In the genomic region with DNA sequence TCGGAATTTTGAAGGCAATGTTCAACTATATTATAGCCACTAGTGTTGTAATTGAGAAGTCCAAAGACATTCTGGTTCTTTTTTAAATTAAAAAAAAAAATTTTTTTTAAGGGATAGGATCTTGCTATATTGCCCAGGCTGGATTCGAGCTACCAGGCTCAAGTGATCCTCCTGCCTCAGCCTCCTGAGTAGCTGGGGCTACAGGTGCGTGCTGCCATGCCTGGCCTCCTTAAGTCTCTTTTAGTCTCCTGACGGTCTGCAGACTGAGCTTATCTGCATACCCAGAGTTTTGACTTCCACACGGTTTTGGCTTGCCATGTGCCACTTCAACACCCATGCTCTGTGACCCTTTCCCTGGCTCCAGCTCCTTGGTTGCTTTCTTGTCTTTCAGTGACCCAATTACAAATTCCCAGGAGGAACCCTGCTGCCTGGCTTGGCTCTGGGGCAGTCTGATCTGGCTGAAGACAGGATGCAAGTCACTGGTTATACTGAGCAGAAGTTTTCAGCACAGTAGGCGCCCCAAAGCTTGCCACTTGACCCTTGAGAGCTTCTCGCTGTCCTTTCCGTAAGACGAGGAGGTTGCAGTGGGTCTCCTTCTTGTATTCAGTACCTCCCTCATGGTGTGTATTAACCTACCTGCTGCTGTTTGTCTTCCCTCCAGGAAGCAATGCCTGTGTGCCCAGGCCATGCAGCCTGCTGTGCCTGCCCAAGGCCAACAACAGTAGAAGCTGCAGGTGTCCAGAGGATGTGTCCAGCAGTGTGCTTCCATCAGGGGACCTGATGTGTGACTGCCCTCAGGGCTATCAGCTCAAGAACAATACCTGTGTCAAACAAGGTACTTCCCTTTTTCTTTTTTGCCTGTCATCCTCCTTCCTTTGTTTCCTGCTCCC, we compare ENCODE assay signal across 19 cellular contexts.
DNase-seq lines count a peak whose midpoint lies in the region; ATAC-seq and TF ChIP-seq lines count a peak whose summit lies in the region.
"Had no signal": no experiment of that assay in that cellular context is flagged by ENCODE, and none has a peak within 500 bp of the region (broad histone marks: within the 10 kb centered on the region; RNA-seq: fewer than 3 reads in every experiment).

No MANE protein-coding gene starts in this region.

- H3K27me3 ChIP-seq in left ventricle myocardium inferior (ENCODE audit: low read depth) (no peaks in the 10 kb centered on the region), endodermal cell (ENCODE audit: control insufficient read depth, insufficient read depth, low read length, poor library complexity, severe bottlenecking) (no peaks in the 10 kb centered on the region), thyroid gland (no peaks in the 10 kb centered on the region), gastroesophageal sphincter (no peaks in the 10 kb centered on the region)
- H3K27me3 ChIP-seq: heart left ventricle, upper lobe of left lung had no signal

- no peak for TF ChIP-seq POLR2A in thyroid gland (IDR thresholded peaks at IDR 0.05)
- no peak for TF ChIP-seq POLR2A in gastroesophageal sphincter (IDR thresholded peaks at IDR 0.05)

- no peaks in the 10 kb centered on the region for H3K9me3 ChIP-seq in left ventricle myocardium inferior (replicated peaks)
- no peaks in the 10 kb centered on the region for H3K9me3 ChIP-seq in endodermal cell (ENCODE audit: control insufficient read depth, low read length)
- H3K9me3 ChIP-seq in thyroid gland = no peaks in the 10 kb centered on the region
- H3K9me3 ChIP-seq in gastroesophageal sphincter = no peaks in the 10 kb centered on the region
- H3K9me3 ChIP-seq: heart left ventricle, upper lobe of left lung had no signal

- WGBS in endodermal cell (ENCODE audit: insufficient coverage in 1 of 2, insufficient read length in 1 of 2), 2 experiments = 92 to 97% methylated on average over 6 to 8 of the region's 9 CpGs
- 41 to 52% methylated on average over 9 of the region's 9 CpGs for WGBS in thyroid gland, 2 donors
- WGBS in gastroesophageal sphincter (ENCODE audit: low coverage in 1 of 2), 2 donors = 74 to 88% methylated on average over 5 to 7 of the region's 9 CpGs

- H3K36me3 Mint-ChIP-seq in endodermal cell (ENCODE audit: low read depth) = peaks cover 52% of the 10 kb centered on the region

- TF ChIP-seq EP300 in gastroesophageal sphincter (IDR thresholded peaks at IDR 0.05) = no peak

- H3K36me3 ChIP-seq in left ventricle myocardium inferior (no peaks in the 10 kb centered on the region), endodermal cell (ENCODE audit: control insufficient read depth, insufficient read depth, low read length) (peaks cover 4% of the 10 kb centered on the region), thyroid gland (no peaks in the 10 kb centered on the region), gastroesophageal sphincter (peaks cover 0 to 31% of the 10 kb centered on the region in 2 donors)

- no peak for DNase-seq in Right ventricle myocardium inferior (ENCODE audit: missing footprints)
- no peak for DNase-seq in left ventricle myocardium inferior
- DNase-seq in NCI-H345 treated with DMSO at 0.1 percent for 48 hours (lab: John Stamatoyannopoulos, UW; ENCODE audit: unreplicated experiment) = peak; percentile 27
- no peak for DNase-seq in endodermal cell
- peak; percentile 82 to 86 for DNase-seq in thyroid gland
- no peak for DNase-seq in pons (ENCODE audit: low spot score)
- DNase-seq: activated CD4-positive, alpha-beta T cell treated with anti-CD3 and anti-CD28 coated beads for 36 hours; activated T-cell treated with anti-CD3 and anti-CD28 coated beads, Interleukin-2, amount 50 U/mL, for 4 hours; aorta; cortex of kidney; heart left ventricle; HFFc6; IMR-90; NCI-H1092; NK-92 treated with Interleukin-12 subunit alpha and Interleukin-12 subunit beta, amount 100 ng/mL, for 24 hours; SHP77; upper lobe of left lung had no signal

- H3K4me3 ChIP-seq in left ventricle myocardium inferior (no peak overlapping the region), endodermal cell (ENCODE audit: low read length) (no peak overlapping the region), thyroid gland (replicated peaks in 1 of 3) (no peak overlapping the region), gastroesophageal sphincter (no peak overlapping the region)
- H3K4me3 ChIP-seq: heart left ventricle, upper lobe of left lung had no signal

- H3K9me3 Mint-ChIP-seq in endodermal cell = peaks cover 24% of the 10 kb centered on the region
- H3K9me3 Mint-ChIP-seq: activated T-cell treated with anti-CD3 and anti-CD28 coated beads, Interleukin-2, amount 50 U/mL, for 4 hours; HFFc6 had no signal

- TF ChIP-seq CTCF in left ventricle myocardium inferior (IDR thresholded peaks at IDR 0.05; ENCODE audit: borderline replicate concordance) (no peak), endodermal cell (conservative IDR thresholded peaks at IDR 0.05) (no peak), thyroid gland (IDR thresholded peaks at IDR 0.05) (no peak), gastroesophageal sphincter (IDR thresholded peaks at IDR 0.05) (no peak)

- no peak overlapping the region for H3K4me3 Mint-ChIP-seq in endodermal cell
- H3K4me3 Mint-ChIP-seq: activated CD4-positive, alpha-beta T cell treated with anti-CD3 and anti-CD28 coated beads for 36 hours; activated T-cell treated with anti-CD3 and anti-CD28 coated beads, Interleukin-2, amount 50 U/mL, for 4 hours; HFFc6 had no signal

- no peak overlapping the region for H3K9ac ChIP-seq in endodermal cell (ENCODE audit: extremely low read depth, low read length, poor library complexity, severe bottlenecking)

- H3K27ac ChIP-seq in left ventricle myocardium inferior (replicated peaks) = no peak overlapping the region
- no peak overlapping the region for H3K27ac ChIP-seq in endodermal cell (ENCODE audit: low read depth, low read length)
- peak overlapping the region; percentile 15 to 59 (median 35) for H3K27ac ChIP-seq in thyroid gland
- no peak overlapping the region for H3K27ac ChIP-seq in gastroesophageal sphincter
- H3K27ac ChIP-seq: heart left ventricle, upper lobe of left lung had no signal

- H3K4me1 Mint-ChIP-seq in endodermal cell = peaks cover 31% of the 10 kb centered on the region

- intact Hi-C loops in Right ventricle myocardium inferior (cut with DNase I) (no loop called here), left ventricle myocardium inferior (cut with micrococcal nuclease) (no loop called here), thyroid gland (cut with DNase I) (no loop called here)

- peak overlapping the region; percentile 17 for H3K27ac Mint-ChIP-seq in endodermal cell
- H3K27ac Mint-ChIP-seq: HFFc6 had no signal

- H3K4me1 ChIP-seq in left ventricle myocardium inferior (peaks cover 4% of the 10 kb centered on the region), endodermal cell (ENCODE audit: control insufficient read depth, insufficient read depth, low read length) (peaks cover 10% of the 10 kb centered on the region), thyroid gland (peaks cover 20 to 26% of the 10 kb centered on the region in 2 donors), gastroesophageal sphincter (no peaks in the 10 kb centered on the region)
- H3K4me1 ChIP-seq: heart left ventricle had no signal

- H3K27me3 Mint-ChIP-seq in endodermal cell (ENCODE audit: insufficient read depth) = no peaks in the 10 kb centered on the region
- H3K27me3 Mint-ChIP-seq: activated CD4-positive, alpha-beta T cell treated with anti-CD3 and anti-CD28 coated beads for 36 hours had no signal

- peak; percentile 26 for ATAC-seq in Right ventricle myocardium inferior
- ATAC-seq in GM18858 (IDR thresholded peaks at IDR 0.05; ENCODE audit: unreplicated experiment) = no peak
- no peak for ATAC-seq in gastroesophageal sphincter
- ATAC-seq: activated CD4-positive, alpha-beta T cell treated with anti-CD3 and anti-CD28 coated beads for 36 hours; activated T-cell treated with anti-CD3 and anti-CD28 coated beads, Interleukin-2, amount 50 U/mL, for 4 hours; heart left ventricle had no signal

Comparison
In these comparisons a context has a peak if more than half of its experiments do, and no peak if none do; other contexts are left out.
1. DNase-seq: peak in NCI-H345 treated with DMSO at 0.1 percent for 48 hours (single experiment) and thyroid gland (2 of 2); none in Right ventricle myocardium inferior (single experiment), left ventricle myocardium inferior (single experiment), endodermal cell (single experiment) and pons (single experiment).
2. H3K27ac ChIP-seq: peak in thyroid gland (3 of 3); none in left ventricle myocardium inferior (single experiment), endodermal cell (single experiment) and gastroesophageal sphincter (0 of 4).